In genomic region chr1:172826096-172826741, GRCh38 we compare ENCODE assay signal across 8 cellular contexts.
DNase-seq lines count a peak whose midpoint lies in the region; ATAC-seq, FAIRE-seq and TF ChIP-seq lines count a peak whose summit lies in the region.

No MANE protein-coding gene starts in this region.

- intact Hi-C loops in CD14-positive monocyte (cut with micrococcal nuclease), result loop anchor here (5.0 to 10.0 kb wide), 5 partner anchors 71 to 589 kb away; no protein-coding TSS in a partner anchor
- intact Hi-C loops in left colon (cut with DNase I, micrococcal nuclease), result no loop called here

- H3K27me3 Mint-ChIP-seq in CD14-positive monocyte (ENCODE audit: low read depth in 3 of 3), result no peaks in the 10 kb centered on the region

- H3K4me1 Mint-ChIP-seq in CD14-positive monocyte, result peaks cover 12% of the 10 kb centered on the region

- no peaks in the 10 kb centered on the region for H3K27me3 ChIP-seq in bronchial epithelial cell (ENCODE audit: control insufficient read depth, insufficient read depth, low read length)

- H3K27ac Mint-ChIP-seq in CD14-positive monocyte, result no peak overlapping the region

- peak; percentile 95 for ATAC-seq in left colon
- no peak for ATAC-seq in HG02973 (IDR thresholded peaks at IDR 0.05; ENCODE audit: unreplicated experiment)

- no peak overlapping the region for H3K4me3 Mint-ChIP-seq in CD14-positive monocyte

- peak; percentile 72 for FAIRE-seq in GM19239 (lab: Jason Lieb, UNC)
- FAIRE-seq in bronchial epithelial cell (lab: Jason Lieb, UNC), result no peak

- no peak overlapping the region for H3K4me3 ChIP-seq in bronchial epithelial cell (ENCODE audit: low read depth, low read length)

- TF ChIP-seq CTCF in CD14-positive monocyte (IDR thresholded peaks at IDR 0.05) (peak; percentile 77), bronchial epithelial cell (IDR thresholded peaks at IDR 0.05; ENCODE audit: insufficient read depth, low read length, severe bottlenecking) (peak; percentile 55)

- DNase-seq in CD14-positive monocyte (ENCODE audit: low spot score), result no peak
- DNase-seq in GM19239 (ENCODE audit: insufficient read length, low spot score), result no peak
- peak; percentile 73 for DNase-seq in NCI-H526 treated with DMSO at 0.1 percent for 48 hours (lab: John Stamatoyannopoulos, UW)
- peak; percentile 72 for DNase-seq in bronchial epithelial cell (ENCODE audit: low read depth)
- DNase-seq in left colon, result peak in 1 of 2 donors; percentile 7
- peak; percentile 82 for DNase-seq in stromal cell of bone marrow (ENCODE audit: low read depth)
- no peak for DNase-seq in NCI-H2029 (lab: John Stamatoyannopoulos, UW)

- no peaks in the 10 kb centered on the region for H3K36me3 Mint-ChIP-seq in CD14-positive monocyte

- no peaks in the 10 kb centered on the region for H3K36me3 ChIP-seq in bronchial epithelial cell (ENCODE audit: control insufficient read depth, insufficient read depth, low read length)

- H3K9me3 Mint-ChIP-seq in CD14-positive monocyte, result peaks cover 0 to 3% (median 0%) of the 10 kb centered on the region in 7 donors

Comparison
In these comparisons a context has a peak if more than half of its experiments do, and no peak if none do; other contexts are left out.
1. DNase-seq: peak in NCI-H526 treated with DMSO at 0.1 percent for 48 hours (single experiment), bronchial epithelial cell (single experiment) and stromal cell of bone marrow (single experiment); none in CD14-positive monocyte (single experiment), GM19239 (single experiment) and NCI-H2029 (single experiment).
2. intact Hi-C loops: an anchor here in CD14-positive monocyte (5.0 to 10.0 kb wide); none called in left colon.